In genomic region chr4:28151314-28151713, GRCh38 we compare ENCODE assay signal across 27 cellular contexts.
"Had no signal": no experiment of that assay in that cellular context is flagged by ENCODE, and none has a peak within 500 bp of the region (broad histone marks: within the 10 kb centered on the region; RNA-seq: fewer than 3 reads in every experiment).

No MANE protein-coding gene starts in this region.

- H3K4me1 ChIP-seq: colonic mucosa, esophagus muscularis mucosa, esophagus squamous epithelium, foreskin keratinocyte, gastrocnemius medialis, gastroesophageal sphincter, heart left ventricle, heart right ventricle had no signal

- H3K27me3 ChIP-seq: colonic mucosa, dorsolateral prefrontal cortex, esophagus muscularis mucosa, esophagus squamous epithelium, foreskin keratinocyte, gastrocnemius medialis, gastroesophageal sphincter, heart left ventricle, heart right ventricle had no signal

- H3K36me3 ChIP-seq: colonic mucosa, esophagus muscularis mucosa, esophagus squamous epithelium, gastrocnemius medialis, gastroesophageal sphincter, heart left ventricle, heart right ventricle had no signal

- H3K9me3 ChIP-seq: colonic mucosa, esophagus muscularis mucosa, esophagus squamous epithelium, gastrocnemius medialis, gastroesophageal sphincter, heart left ventricle had no signal

- H3K4me3 ChIP-seq: colonic mucosa, coronary artery, dorsolateral prefrontal cortex, esophagus muscularis mucosa, esophagus squamous epithelium, gastrocnemius medialis, gastroesophageal sphincter, heart left ventricle, heart right ventricle had no signal

- DNase-seq: colonic mucosa; cortex of kidney; dermis blood vessel endothelial cell; dorsolateral prefrontal cortex; effector CD4-positive, alpha-beta T cell; effector CD8-positive, alpha-beta T cell; effector memory CD4-positive, alpha-beta T cell; effector memory CD8-positive, alpha-beta T cell; endodermal cell; erythroblast; esophagus squamous epithelium; foreskin fibroblast; foreskin keratinocyte; foreskin melanocyte; gastrocnemius medialis; glutamatergic neuron; heart left ventricle; heart right ventricle had no signal

- ATAC-seq: effector memory CD8-positive, alpha-beta T cell; esophagus mucosa; foreskin keratinocyte; gastrocnemius medialis; gastroesophageal sphincter; heart left ventricle; heart right ventricle had no signal

- FAIRE-seq: colon, endometrium, endothelial cell of umbilical vein, frontal cortex had no signal

- H3K27ac ChIP-seq: colonic mucosa, coronary artery, dorsolateral prefrontal cortex, epithelial cell of prostate, esophagus muscularis mucosa, esophagus squamous epithelium, foreskin keratinocyte, gastrocnemius medialis, gastroesophageal sphincter, heart left ventricle, heart right ventricle had no signal
